8 cellular contexts compared by ENCODE assay signal in the genomic region with DNA sequence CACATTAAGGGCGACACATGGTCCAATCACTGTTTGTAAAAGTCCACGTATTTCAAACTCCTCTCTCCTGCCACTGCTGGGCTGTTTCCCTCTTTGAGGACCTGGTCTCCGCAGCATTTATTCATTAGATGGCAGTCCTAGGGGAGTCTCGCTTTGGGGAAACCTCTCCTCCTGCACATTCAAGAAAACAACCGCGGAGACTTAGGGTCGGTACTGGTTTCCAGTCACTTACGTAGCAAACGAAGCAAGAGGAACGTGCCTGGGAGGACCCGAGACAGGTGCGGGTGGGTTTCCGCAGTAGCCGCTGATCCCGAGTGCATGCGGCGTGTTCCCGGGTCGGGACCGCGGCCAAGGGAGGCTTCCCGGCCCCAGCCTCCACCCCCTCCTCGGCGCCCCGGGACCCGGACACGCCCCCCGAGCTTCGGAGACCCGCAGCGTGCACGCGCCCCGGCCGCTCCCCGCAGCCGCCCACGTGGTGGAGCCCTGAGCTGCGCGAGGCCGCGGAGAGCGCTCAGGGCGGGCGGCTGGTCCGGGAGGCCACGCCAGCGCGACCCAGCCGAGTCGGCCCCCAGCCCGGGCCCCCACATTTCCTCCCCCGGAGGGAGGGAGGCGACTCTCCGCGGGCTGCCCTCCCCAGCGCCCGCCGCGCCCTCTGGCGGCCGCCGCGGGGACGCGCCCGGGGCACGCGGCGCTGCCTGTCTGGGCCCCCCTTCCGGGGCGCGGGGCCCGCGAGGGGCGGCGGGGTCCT. TPM values are rescaled to one million over a fixed set of nuclear protein-coding genes. Genes with fewer than 3 reads are reported as not detected.
DNase-seq lines count a peak whose midpoint lies in the region; ATAC-seq, FAIRE-seq and TF ChIP-seq lines count a peak whose summit lies in the region.

No MANE protein-coding gene starts in this region.

- H2AK5ac ChIP-seq in neuronal stem cell (ENCODE audit: low read depth, low read length) = no peak overlapping the region

- peaks cover 5 to 10% of the 10 kb centered on the region in 2 donors for H3K4me1 ChIP-seq in neuronal stem cell (ENCODE audit: control insufficient read depth in 2 of 2, insufficient read depth in 1 of 2, low read depth in 1 of 2, low read length in 2 of 2)
- H3K4me1 ChIP-seq in transverse colon = peaks cover 2 to 20% (median 11%) of the 10 kb centered on the region in 4 donors

- H3K36me3 ChIP-seq in neuronal stem cell (replicated peaks in 1 of 2; ENCODE audit: control insufficient read depth in 2 of 2, insufficient read depth in 2 of 2, low read length in 2 of 2) (no peaks in the 10 kb centered on the region), transverse colon (no peaks in the 10 kb centered on the region)

- ATAC-seq in GM19351 (IDR thresholded peaks at IDR 0.05; ENCODE audit: unreplicated experiment) = peak; percentile 50
- ATAC-seq in HG03521 (IDR thresholded peaks at IDR 0.05; ENCODE audit: unreplicated experiment) = peak; percentile 41

- DNase-seq in C1 segment of cervical spinal cord (lab: John Stamatoyannopoulos, UW) = peak in 13 of 14 donors; percentile 31 to 86 (median 71)
- peak; percentile 93 for DNase-seq in RPMI8226
- DNase-seq in activated gamma-delta T cell treated with Interleukin-2 at 50 U/mL for 16 hours = peak; percentile 52
- DNase-seq in frontal cortex (ENCODE audit: low spot score in 2 of 2) = peak; percentile 69 to 84
- peak; percentile 88 for DNase-seq in neuronal stem cell (ENCODE audit: low spot score)
- peak; percentile 78 for DNase-seq in transverse colon

- H3K23ac ChIP-seq in neuronal stem cell (ENCODE audit: low read depth, low read length, poor library complexity) = peak overlapping the region; percentile 55

- H3K4ac ChIP-seq in neuronal stem cell (ENCODE audit: low read length) = no peak overlapping the region

- H2BK5ac ChIP-seq in neuronal stem cell (ENCODE audit: low read length) = peak overlapping the region; percentile 96

- H3K27me3 ChIP-seq in neuronal stem cell (ENCODE audit: control insufficient read depth in 3 of 3, insufficient read depth in 3 of 3, low read depth in 1 of 3, low read length in 3 of 3) = no peaks in the 10 kb centered on the region
- H3K27me3 ChIP-seq in transverse colon = peaks cover 15% of the 10 kb centered on the region

- in situ Hi-C loops in transverse colon (cut with MboI; ENCODE audit: low pct_ligation_motif_present in 1 of 4, low pct_unique_long_range_greater_than_20kb in 1 of 4, low sequenced_read_pairs in 3 of 4) = loop anchor here in 2 of 4 donors (10.0 to 25.0 kb wide), 2 partner anchors 132 to 415 kb away; no protein-coding TSS in a partner anchor

- peak overlapping the region; percentile 99 for H3K18ac ChIP-seq in neuronal stem cell (ENCODE audit: low read length)

- TF ChIP-seq CTCF in transverse colon (IDR thresholded peaks at IDR 0.05) = peak in 3 of 5 experiments; percentile 41 to 69 (median 44)

- no peaks in the 10 kb centered on the region for H3K9me3 ChIP-seq in neuronal stem cell (replicated peaks in 1 of 2; ENCODE audit: control insufficient read depth in 2 of 2, insufficient read depth in 1 of 2, low read depth in 1 of 2, low read length in 2 of 2)
- no peaks in the 10 kb centered on the region for H3K9me3 ChIP-seq in transverse colon

- peak overlapping the region; percentile 91 for H2BK120ac ChIP-seq in neuronal stem cell (ENCODE audit: low read depth, low read length)

- peaks cover 12% of the 10 kb centered on the region for H3K79me1 ChIP-seq in neuronal stem cell (ENCODE audit: low read depth, low read length)

- no peak overlapping the region for H2BK15ac ChIP-seq in neuronal stem cell (ENCODE audit: low read length)

- no peak overlapping the region for H4K91ac ChIP-seq in neuronal stem cell (ENCODE audit: low read depth, low read length, poor library complexity)

- no peak overlapping the region for H3K14ac ChIP-seq in neuronal stem cell (ENCODE audit: low read length)

- peak overlapping the region; percentile 81 for H2AFZ ChIP-seq in neuronal stem cell (ENCODE audit: low read length)

- H2BK12ac ChIP-seq in neuronal stem cell (ENCODE audit: low read length) = no peak overlapping the region

- WGBS in neuronal stem cell (ENCODE audit: extremely low coverage in 2 of 2, insufficient read length in 2 of 2, insufficient replicate concordance in 1 of 2), 2 donors = no CpG with 5 or more reads among the region's 77 CpGs
- WGBS in transverse colon (ENCODE audit: low coverage in 1 of 2), 2 donors = 0% methylated on average over 12 of the region's 77 CpGs; no CpG with 5 or more reads in 1 of the 2 donors

- peak overlapping the region; percentile 78 for H3K4me2 ChIP-seq in neuronal stem cell (ENCODE audit: insufficient read depth, low read length, poor library complexity, severe bottlenecking)

- FAIRE-seq in frontal cortex (lab: Jason Lieb, UNC) = no peak

- no peak for TF ChIP-seq POLR2A in transverse colon (IDR thresholded peaks at IDR 0.05)

- intact Hi-C loops in transverse colon (cut with DNase I; ENCODE audit: low total_unique reads) = loop anchor here (10.0 kb wide), 2 partner anchors 82 to 408 kb away; no protein-coding TSS in a partner anchor

- peak overlapping the region; percentile 77 for H3K9ac ChIP-seq in neuronal stem cell (ENCODE audit: low read depth, low read length, poor library complexity)

- peak overlapping the region; percentile 59 to 88 for H3K4me3 ChIP-seq in neuronal stem cell (ENCODE audit: low read length in 2 of 2)
- peak overlapping the region; percentile 62 to 90 (median 74) for H3K4me3 ChIP-seq in transverse colon

- H3K27ac ChIP-seq in neuronal stem cell (replicated peaks; ENCODE audit: low read length) (peak overlapping the region; percentile 94), transverse colon (peak overlapping the region; percentile 95 to 98 (median 96))

- no peak overlapping the region for H4K8ac ChIP-seq in neuronal stem cell (ENCODE audit: low read depth, low read length)

- no peak for TF ChIP-seq EP300 in transverse colon (IDR thresholded peaks at IDR 0.05; ENCODE audit: low read depth)

RNA-seq across cellular contexts. Expression of a gene that starts 1.1 kb away (rescaled TPM):
- 28.1 TPM for total RNA-seq in frontal cortex
- 24.3 TPM for polyA plus RNA-seq in neuronal stem cell (2013, experiment 1 of 2)
- 26.8 TPM for polyA plus RNA-seq in neuronal stem cell (2013, experiment 2 of 2)
- total RNA-seq in transverse colon = 100 to 1,000 TPM in 2 of 4 donors, 10 to 100 TPM in 2; 49.4 to 239 (median 109) TPM

Comparison
In these comparisons a context has a peak if more than half of its experiments do, and no peak if none do; other contexts are left out.
1. Peak in every context shown above with its lines: DNase-seq, ATAC-seq, H3K4me3 ChIP-seq and H3K27ac ChIP-seq.